In genomic region chr7:157969995-157970394, GRCh38 we compare ENCODE assay signal across 23 cellular contexts.
"Had no signal": no experiment of that assay in that cellular context is flagged by ENCODE, and none has a peak within 500 bp of the region (broad histone marks: within the 10 kb centered on the region; RNA-seq: fewer than 3 reads in every experiment).

No MANE protein-coding gene starts in this region.

- H3K4me3 ChIP-seq: heart left ventricle, hepatocyte, left lung, lower lobe of right lung, neural progenitor cell, ovary, right atrium auricular region, skin epidermis, suprapubic skin, thoracic aorta, tibial nerve, upper lobe of left lung, vagina had no signal

- H3K79me2 ChIP-seq: hepatocyte had no signal

- H3K36me3 ChIP-seq: heart left ventricle, left lung, lower lobe of right lung, neural progenitor cell, neutrophil, ovary, right atrium auricular region, suprapubic skin, thoracic aorta, tibial nerve, upper lobe of left lung, vagina had no signal

- H3K27ac ChIP-seq: heart left ventricle, hepatocyte, left lung, lower lobe of right lung, neural progenitor cell, neutrophil, ovary, right atrium auricular region, skin epidermis, suprapubic skin, thoracic aorta, tibial nerve, upper lobe of left lung, vagina had no signal

- H3K4me1 ChIP-seq: heart left ventricle, left lung, lower lobe of right lung, neural progenitor cell, right atrium auricular region, suprapubic skin, tibial nerve, upper lobe of left lung, vagina had no signal

- DNase-seq: left colon; lower lobe of right lung; mammary epithelial cell; mesenchymal stem cell; naive B cell; natural killer cell; nephron progenitor cell; occipital lobe; ovary; stimulated activated CD4-positive, alpha-beta T cell treated with anti-CD3 and anti-CD28 coated beads, Interleukin-4, amount 100 ng/mL, for 24 hours; stimulated activated naive CD4-positive, alpha-beta T cell had no signal

- H3K27me3 ChIP-seq: hepatocyte, left lung, neural progenitor cell, neutrophil, ovary, right atrium auricular region, tibial nerve, upper lobe of left lung, vagina had no signal

- H3K9me3 ChIP-seq: neutrophil, ovary had no signal

- H3K4me2 ChIP-seq: hepatocyte, neural progenitor cell had no signal

- H2AFZ ChIP-seq: hepatocyte, neural progenitor cell had no signal
